Comparison of ENCODE assay signal across 13 cellular contexts in the genomic region with DNA sequence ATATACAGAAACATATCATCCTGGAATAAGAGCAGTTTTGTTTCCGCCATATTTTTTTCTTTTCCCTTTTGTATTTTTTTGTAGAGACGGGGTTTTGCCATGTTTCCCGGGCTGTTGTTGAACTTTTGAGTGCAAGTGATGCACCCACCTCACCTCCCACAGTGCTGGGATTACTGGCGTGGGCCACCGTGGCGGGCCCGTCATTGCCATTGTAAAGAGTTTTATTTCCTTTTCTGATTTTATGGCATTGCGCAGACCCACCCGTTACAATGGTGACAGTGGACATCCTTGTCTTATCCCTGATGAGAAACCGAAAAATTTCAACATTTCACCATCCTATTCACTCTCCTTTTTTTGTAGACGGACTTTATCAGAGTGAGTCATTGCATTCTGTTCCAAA. TPM values are rescaled to one million over a fixed set of nuclear protein-coding genes. Genes with fewer than 3 reads are reported as not detected.
"Had no signal": no experiment of that assay in that cellular context is flagged by ENCODE, and none has a peak within 500 bp of the region (broad histone marks: within the 10 kb centered on the region; RNA-seq: fewer than 3 reads in every experiment).

No MANE protein-coding gene starts in this region.

RNA-seq across cellular contexts. Expression of gene GAGE12G, which starts 1.5 kb away (rescaled TPM):
- total RNA-seq: activated CD4-positive, alpha-beta T cell treated with anti-CD3 and anti-CD28 coated beads, Interleukin-2, amount 10 ng/mL, durations not matched to agents 24 days and 14 days; activated CD8-positive, alpha-beta T cell treated with anti-CD3 and anti-CD28 coated beads for 36 hours; activated naive CD8-positive, alpha-beta T cell treated with anti-CD3 and anti-CD28 coated beads for 36 hours; activated T-cell treated with anti-CD3 and anti-CD28 coated beads, Interleukin-2, amount 50 U/mL, for 72 hours; activated T-helper 17 cell treated with anti-CD3 and anti-CD28 coated beads, Interleukin-2, amount 50 U/mL, for 72 hours; ascending aorta; HepG2; MCF 10A; OCI-LY7; PC-9; SJSA1 had no signal
- polyA plus RNA-seq: HepG2, IgD-negative memory B cell, SK-N-SH had no signal

RNA-seq across cellular contexts. Expression of gene GAGE12F, which starts 8.1 kb away (rescaled TPM):
- total RNA-seq: activated CD4-positive, alpha-beta T cell treated with anti-CD3 and anti-CD28 coated beads, Interleukin-2, amount 10 ng/mL, durations not matched to agents 24 days and 14 days; activated CD8-positive, alpha-beta T cell treated with anti-CD3 and anti-CD28 coated beads for 36 hours; activated naive CD8-positive, alpha-beta T cell treated with anti-CD3 and anti-CD28 coated beads for 36 hours; activated T-cell treated with anti-CD3 and anti-CD28 coated beads, Interleukin-2, amount 50 U/mL, for 72 hours; activated T-helper 17 cell treated with anti-CD3 and anti-CD28 coated beads, Interleukin-2, amount 50 U/mL, for 72 hours; ascending aorta; HepG2; MCF 10A; OCI-LY7; PC-9; SJSA1 had no signal
- polyA plus RNA-seq: HepG2, IgD-negative memory B cell, SK-N-SH had no signal

RNA-seq across cellular contexts. Expression of gene GAGE12H, which starts 11.0 kb away (rescaled TPM):
- total RNA-seq: activated CD4-positive, alpha-beta T cell treated with anti-CD3 and anti-CD28 coated beads, Interleukin-2, amount 10 ng/mL, durations not matched to agents 24 days and 14 days; activated CD8-positive, alpha-beta T cell treated with anti-CD3 and anti-CD28 coated beads for 36 hours; activated naive CD8-positive, alpha-beta T cell treated with anti-CD3 and anti-CD28 coated beads for 36 hours; activated T-cell treated with anti-CD3 and anti-CD28 coated beads, Interleukin-2, amount 50 U/mL, for 72 hours; activated T-helper 17 cell treated with anti-CD3 and anti-CD28 coated beads, Interleukin-2, amount 50 U/mL, for 72 hours; ascending aorta; HepG2; MCF 10A; OCI-LY7; PC-9; SJSA1 had no signal
- polyA plus RNA-seq: HepG2, IgD-negative memory B cell, SK-N-SH had no signal

RNA-seq across cellular contexts. Expression of gene GAGE12E, which starts 17.6 kb away (rescaled TPM):
- total RNA-seq: activated CD4-positive, alpha-beta T cell treated with anti-CD3 and anti-CD28 coated beads, Interleukin-2, amount 10 ng/mL, durations not matched to agents 24 days and 14 days; activated CD8-positive, alpha-beta T cell treated with anti-CD3 and anti-CD28 coated beads for 36 hours; activated naive CD8-positive, alpha-beta T cell treated with anti-CD3 and anti-CD28 coated beads for 36 hours; activated T-cell treated with anti-CD3 and anti-CD28 coated beads, Interleukin-2, amount 50 U/mL, for 72 hours; activated T-helper 17 cell treated with anti-CD3 and anti-CD28 coated beads, Interleukin-2, amount 50 U/mL, for 72 hours; ascending aorta; HepG2; MCF 10A; OCI-LY7; PC-9; SJSA1 had no signal
- polyA plus RNA-seq: HepG2, IgD-negative memory B cell, SK-N-SH had no signal

RNA-seq across cellular contexts. Expression of gene GAGE2A, which starts 20.6 kb away (rescaled TPM):
- total RNA-seq: activated CD4-positive, alpha-beta T cell treated with anti-CD3 and anti-CD28 coated beads, Interleukin-2, amount 10 ng/mL, durations not matched to agents 24 days and 14 days; activated CD8-positive, alpha-beta T cell treated with anti-CD3 and anti-CD28 coated beads for 36 hours; activated naive CD8-positive, alpha-beta T cell treated with anti-CD3 and anti-CD28 coated beads for 36 hours; activated T-cell treated with anti-CD3 and anti-CD28 coated beads, Interleukin-2, amount 50 U/mL, for 72 hours; activated T-helper 17 cell treated with anti-CD3 and anti-CD28 coated beads, Interleukin-2, amount 50 U/mL, for 72 hours; ascending aorta; HepG2; MCF 10A; OCI-LY7; PC-9; SJSA1 had no signal
- polyA plus RNA-seq: HepG2, IgD-negative memory B cell, SK-N-SH had no signal
